16 cellular contexts compared by ENCODE assay signal in genomic region chr5:41519801-41520200, GRCh38. TPM values are rescaled to one million over a fixed set of nuclear protein-coding genes. Genes with fewer than 3 reads are reported as not detected.
DNase-seq lines count a peak whose midpoint lies in the region; TF ChIP-seq lines count a peak whose summit lies in the region.
"Had no signal": no experiment of that assay in that cellular context is flagged by ENCODE, and none has a peak within 500 bp of the region (broad histone marks: within the 10 kb centered on the region; RNA-seq: fewer than 3 reads in every experiment).

No MANE protein-coding gene starts in this region.

- DNase-seq in SIG-M5 treated with dmso at 0.1 percent for 504 hours (lab: John Stamatoyannopoulos, UW; ENCODE audit: unreplicated experiment) (peak; percentile 22), SIG-M5 (lab: John Stamatoyannopoulos, UW) (no peak), NCI-H748 (lab: John Stamatoyannopoulos, UW; ENCODE audit: unreplicated experiment) (peak; percentile 65), cerebellum (ENCODE audit: low spot score) (peak; percentile 45), osteoblast (ENCODE audit: insufficient read length, low spot score, missing footprints) (no peak), dedifferentiated amniotic fluid mesenchymal stem cell (ENCODE audit: extremely low spot score) (no peak), 8988T (no peak), NOMO-1 treated with DMSO at 0.1 percent for 48 hours (lab: John Stamatoyannopoulos, UW; ENCODE audit: unreplicated experiment) (no peak)
- DNase-seq: activated CD4-positive, alpha-beta T cell treated with anti-CD3 and anti-CD28 coated beads for 1 hour; activated naive CD8-positive, alpha-beta T cell treated with anti-CD3 and anti-CD28 coated beads, Interleukin-2, amount 50 U/mL, for 24 hours; activated T-cell treated with anti-CD3 and anti-CD28 coated beads, Interleukin-2, amount 50 U/mL, for 1 hour; cortex of kidney; KBM-7; NCI-H1930 had no signal

- no peak overlapping the region for H3K4me3 ChIP-seq in osteoblast (ENCODE audit: insufficient read depth, low read length)
- H3K4me3 ChIP-seq: prostate gland, tibial nerve had no signal

- H3K36me3 ChIP-seq in osteoblast (ENCODE audit: insufficient read depth, low read length), result no peaks in the 10 kb centered on the region
- H3K36me3 ChIP-seq: prostate gland, tibial nerve had no signal

- H3K9me3 ChIP-seq in osteoblast (ENCODE audit: low read depth, low read length), result no peaks in the 10 kb centered on the region
- H3K9me3 ChIP-seq: prostate gland, tibial nerve had no signal

- no peaks in the 10 kb centered on the region for H3K79me2 ChIP-seq in osteoblast (ENCODE audit: insufficient read depth, low read length)

- no peak overlapping the region for H2AFZ ChIP-seq in osteoblast (ENCODE audit: low read length)

- no peaks in the 10 kb centered on the region for H3K27me3 ChIP-seq in osteoblast (ENCODE audit: insufficient read depth, low read length)
- H3K27me3 ChIP-seq: tibial nerve had no signal

- H3K4me2 ChIP-seq in osteoblast (ENCODE audit: insufficient read depth, low read length), result no peak overlapping the region

- no peaks in the 10 kb centered on the region for H4K20me1 ChIP-seq in osteoblast (ENCODE audit: insufficient read depth, low read length)

- no peak overlapping the region for H3K27ac ChIP-seq in osteoblast (ENCODE audit: low read depth, low read length)
- H3K27ac ChIP-seq: prostate gland, tibial nerve had no signal

- no peaks in the 10 kb centered on the region for H3K4me1 ChIP-seq in osteoblast (ENCODE audit: insufficient read depth, low read length)
- H3K4me1 ChIP-seq: prostate gland, tibial nerve had no signal

- TF ChIP-seq CTCF in osteoblast (IDR thresholded peaks at IDR 0.05; ENCODE audit: extremely low read depth, low read depth, low read length), result peak; percentile 14

RNA-seq across cellular contexts. Expression of gene PLCXD3, which starts 9.4 kb away (rescaled TPM):
- total RNA-seq in cerebellum (10.6 TPM), osteoblast (0.36 TPM in 1 of 2 replicates, not detected in the other)

Comparison
In these comparisons a context has a peak if more than half of its experiments do, and no peak if none do; other contexts are left out.
1. DNase-seq: peak in SIG-M5 treated with dmso at 0.1 percent for 504 hours (single experiment), NCI-H748 (single experiment) and cerebellum (single experiment); none in SIG-M5 (single experiment), osteoblast (single experiment), dedifferentiated amniotic fluid mesenchymal stem cell (single experiment), 8988T (single experiment) and NOMO-1 treated with DMSO at 0.1 percent for 48 hours (single experiment).